Comparison of ENCODE assay signal across 10 cellular contexts in the genomic region with DNA sequence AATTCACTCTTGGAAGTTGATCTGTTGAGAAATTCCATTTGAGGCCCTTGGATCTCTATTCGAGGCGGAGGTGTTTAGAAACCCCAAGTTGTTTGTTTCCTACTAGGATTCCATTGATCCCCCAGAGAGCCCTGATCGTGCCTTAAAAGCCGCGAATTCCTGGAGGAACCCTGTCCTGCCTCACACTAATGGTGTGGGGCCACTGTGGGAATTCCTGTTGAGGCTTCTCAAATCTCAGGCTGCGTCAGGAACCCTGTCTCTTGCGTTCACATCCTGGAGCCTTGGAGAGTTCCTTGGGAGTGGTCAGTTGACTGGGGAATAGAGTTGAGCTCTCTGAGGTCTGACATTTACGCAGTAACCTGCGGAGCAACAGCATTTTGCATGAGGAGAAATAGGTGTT. TPM values are rescaled to one million over a fixed set of nuclear protein-coding genes. Genes with fewer than 3 reads are reported as not detected.
DNase-seq lines count a peak whose midpoint lies in the region; ATAC-seq and TF ChIP-seq lines count a peak whose summit lies in the region.
"Had no signal": no experiment of that assay in that cellular context is flagged by ENCODE, and none has a peak within 500 bp of the region (broad histone marks: within the 10 kb centered on the region; RNA-seq: fewer than 3 reads in every experiment).

No MANE protein-coding gene starts in this region.

- peak overlapping the region; percentile 95 for H3K4me3 Mint-ChIP-seq in activated naive CD8-positive, alpha-beta T cell treated with anti-CD3 and anti-CD28 coated beads for 36 hours

- peak overlapping the region; percentile 92 for H3K4me2 ChIP-seq in HCT116 (ENCODE audit: low read length)
- no peak overlapping the region for H3K4me2 ChIP-seq in MM.1S (ENCODE audit: low read depth, low read length)

- CTCF ChIA-PET in HCT116 (lab: Charles Lee) (no interaction called here), GM10248 (lab: Yijun Ruan, JAX) (interaction anchor here (0.7 to 3.9 kb wide), 5 partner anchors 13 to 185 kb away, joined by 3 to 16 read pairs (median 3); a partner anchor contains a TSS)

- no peaks in the 10 kb centered on the region for H3K36me3 Mint-ChIP-seq in activated naive CD8-positive, alpha-beta T cell treated with anti-CD3 and anti-CD28 coated beads for 36 hours

- no peak for TF ChIP-seq CTCF in HCT116 (IDR thresholded peaks at IDR 0.05 in 2 of 3, conservative IDR thresholded peaks at IDR 0.05 in 1 of 3; ENCODE audit: borderline replicate concordance in 1 of 3, insufficient read depth in 1 of 3, low read depth in 2 of 3, low read length in 2 of 3)
- TF ChIP-seq CTCF in MM.1S (IDR thresholded peaks at IDR 0.05; ENCODE audit: low read length), result no peak
- no peak for TF ChIP-seq CTCF in GM10248 (IDR thresholded peaks at IDR 0.05; ENCODE audit: control extremely low read depth, extremely low read depth, low read depth, missing control alignments)

- no peaks in the 10 kb centered on the region for H4K20me1 ChIP-seq in HCT116 (ENCODE audit: insufficient read depth)
- no peaks in the 10 kb centered on the region for H4K20me1 ChIP-seq in MM.1S (ENCODE audit: insufficient read depth, low read length)

- H3K27me3 Mint-ChIP-seq in activated naive CD8-positive, alpha-beta T cell treated with anti-CD3 and anti-CD28 coated beads for 36 hours, result peaks cover 46% of the 10 kb centered on the region

- no peak overlapping the region for H3K27ac Mint-ChIP-seq in activated naive CD8-positive, alpha-beta T cell treated with anti-CD3 and anti-CD28 coated beads for 36 hours

- H2AFZ ChIP-seq in HCT116 (ENCODE audit: low read depth, low read length, poor library complexity, severe bottlenecking) (no peak overlapping the region), MM.1S (ENCODE audit: low read length) (no peak overlapping the region; the same call in 1 of the 2 replicates)

- H3K36me3 ChIP-seq in HCT116 (ENCODE audit: control insufficient read depth in 1 of 2, insufficient read depth in 2 of 2, low read length in 2 of 2) (no peaks in the 10 kb centered on the region), iPS-20b (ENCODE audit: insufficient read depth, low read depth, low read length) (no peaks in the 10 kb centered on the region), MM.1S (replicated peaks; ENCODE audit: insufficient read depth, low read length) (no peaks in the 10 kb centered on the region)

- BruUV-seq in HCT116 (replicated peaks; lab: Mats Ljungman, UMichigan), result no TSS peak

- TF ChIP-seq POLR2A in HCT116 (IDR thresholded peaks at IDR 0.05; ENCODE audit: borderline replicate concordance, extremely low read depth, insufficient read depth, insufficient read length), result no peak

- H3K27me3 ChIP-seq in HCT116 (ENCODE audit: insufficient read depth, low read length), result no peaks in the 10 kb centered on the region
- peaks cover 32% of the 10 kb centered on the region for H3K27me3 ChIP-seq in iPS-20b (ENCODE audit: insufficient read depth, low read length)
- H3K27me3 ChIP-seq in MM.1S (replicated peaks; ENCODE audit: insufficient read depth, low read length), result peaks cover 8% of the 10 kb centered on the region; the same call in 1 of the 2 replicates

- H3K9ac ChIP-seq in HCT116 (ENCODE audit: low read length) (no peak overlapping the region), iPS-20b (ENCODE audit: low read depth, low read length) (peak overlapping the region; percentile 57; the same call in 1 of the 2 replicates), MM.1S (ENCODE audit: low read length) (no peak overlapping the region)

- DNase-seq in HCT116 (ENCODE audit: low read depth, low spot score) (no peak), skeletal muscle cell (ENCODE audit: low read depth) (peak; percentile 73), SHP77 treated with DMSO at 0.1 percent for 48 hours (lab: John Stamatoyannopoulos, UW) (no peak), SHP77 (lab: John Stamatoyannopoulos, UW) (no peak), MM.1S (no peak), GM10248 (ENCODE audit: extremely low spot score) (no peak)
- DNase-seq in activated naive CD8-positive, alpha-beta T cell treated with anti-CD3 and anti-CD28 coated beads for 36 hours, result no peak
- DNase-seq: activated CD8-positive, alpha-beta memory T cell treated with anti-CD3 and anti-CD28 coated beads for 24 hours had no signal

- RAD21 ChIA-PET in HCT116 (lab: Charles Lee; ENCODE audit: low non-redundant PET in 1 of 2, low total read pairs in 2 of 2, uncharacterized antibody in 2 of 2, unreplicated experiment in 2 of 2), result no interaction called here

- H3K27ac ChIP-seq in HCT116 (ENCODE audit: low read depth, low read length) (no peak overlapping the region), iPS-20b (ENCODE audit: low read length) (no peak overlapping the region), MM.1S (ENCODE audit: low read length) (no peak overlapping the region)
- H3K27ac ChIP-seq: KMS-11 had no signal

- POLR2A ChIA-PET in HCT116 (lab: Charles Lee), result no interaction called here
- POLR2A ChIA-PET in GM10248 (lab: Yijun Ruan, JAX), result no interaction called here

- H3K4me1 ChIP-seq in HCT116 (ENCODE audit: control insufficient read depth in 1 of 2, insufficient read depth in 2 of 2, low read length in 2 of 2), result peaks cover 2 to 15% of the 10 kb centered on the region in 2 experiments; a peak in 1 of 4 replicates
- no peaks in the 10 kb centered on the region for H3K4me1 ChIP-seq in iPS-20b (ENCODE audit: insufficient read depth, low read length)
- peaks cover 6% of the 10 kb centered on the region; the same call in 1 of the 2 replicates for H3K4me1 ChIP-seq in MM.1S (ENCODE audit: low read length)

- H3K9me3 ChIP-seq in HCT116 (ENCODE audit: control insufficient read depth in 1 of 2, insufficient read depth in 1 of 2, low read depth in 1 of 2, low read length in 2 of 2) (no peaks in the 10 kb centered on the region), iPS-20b (ENCODE audit: insufficient read depth, low read depth, low read length) (no peaks in the 10 kb centered on the region), MM.1S (replicated peaks; ENCODE audit: insufficient read depth, low read length) (no peaks in the 10 kb centered on the region)

- H3F3A ChIP-seq in MM.1S (ENCODE audit: insufficient read depth, low read length), result peaks cover 3% of the 10 kb centered on the region; the same call in 1 of the 2 replicates

- ATAC-seq in HCT116, result no peak

- no peaks in the 10 kb centered on the region for H3K9me3 Mint-ChIP-seq in activated naive CD8-positive, alpha-beta T cell treated with anti-CD3 and anti-CD28 coated beads for 36 hours

- H3K4me1 Mint-ChIP-seq in activated naive CD8-positive, alpha-beta T cell treated with anti-CD3 and anti-CD28 coated beads for 36 hours, result peaks cover 21% of the 10 kb centered on the region

- H3K9me2 ChIP-seq in HCT116 (ENCODE audit: insufficient read depth), result no peaks in the 10 kb centered on the region
- no peaks in the 10 kb centered on the region for H3K9me2 ChIP-seq in MM.1S (replicated peaks; ENCODE audit: insufficient read depth, low read length)

- peak overlapping the region in 1 of 2 experiments; percentile 76; a peak in 1 of 4 replicates for H3K4me3 ChIP-seq in HCT116 (replicated peaks in 1 of 2; ENCODE audit: low read depth in 1 of 2, low read length in 2 of 2)
- peak overlapping the region; percentile 75 for H3K4me3 ChIP-seq in iPS-20b (ENCODE audit: low read length)
- H3K4me3 ChIP-seq in skeletal muscle cell (ENCODE audit: low read depth, low read length), result peak overlapping the region; percentile 85
- H3K4me3 ChIP-seq in MM.1S (ENCODE audit: low read length), result no peak overlapping the region

- intact Hi-C loops in HCT116 (cut with micrococcal nuclease), result no loop called here

- TF ChIP-seq RAD21 in HCT116 (IDR thresholded peaks at IDR 0.05; ENCODE audit: low read depth), result no peak

- H3K79me2 ChIP-seq in HCT116 (ENCODE audit: insufficient read depth, low read length), result no peaks in the 10 kb centered on the region
- H3K79me2 ChIP-seq in MM.1S (ENCODE audit: low read length), result no peaks in the 10 kb centered on the region

TF ChIP-seq in HCT116, 20 proteins besides CTCF, POLR2A, EP300 and RAD21:
- TF ChIP-seq POLR2AphosphoS5 (IDR thresholded peaks at IDR 0.05; ENCODE audit: low read depth, low read length) (no peak), YY1 (IDR thresholded peaks at IDR 0.05; ENCODE audit: extremely low read depth, insufficient replicate concordance, low read depth, low read length) (no peak)
- TF ChIP-seq, protein P1, sequence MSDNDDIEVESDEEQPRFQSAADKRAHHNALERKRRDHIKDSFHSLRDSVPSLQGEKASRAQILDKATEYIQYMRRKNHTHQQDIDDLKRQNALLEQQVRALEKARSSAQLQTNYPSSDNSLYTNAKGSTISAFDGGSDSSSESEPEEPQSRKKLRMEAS (IDR thresholded peaks at IDR 0.05), result no peak

RNA-seq across cellular contexts. Expression of a gene that starts 1.2 kb away (rescaled TPM):
- 4.1 TPM for total RNA-seq in HCT116 (2021; ENCODE audit: unreplicated experiment)
- polyA plus RNA-seq in HCT116 (2012), result 1.5 and 1.6 TPM in 2 replicates
- total RNA-seq in activated naive CD8-positive, alpha-beta T cell treated with anti-CD3 and anti-CD28 coated beads for 36 hours, result under 1 TPM; 0.72 to 0.85 TPM

RNA-seq across cellular contexts. Expression of a gene that starts 34.6 kb away (rescaled TPM):
- total RNA-seq in HCT116 (2021; ENCODE audit: unreplicated experiment), result 13.4 TPM
- 2.7 and 4.9 TPM in 2 replicates for polyA plus RNA-seq in HCT116 (2012)
- not detected for total RNA-seq in activated naive CD8-positive, alpha-beta T cell treated with anti-CD3 and anti-CD28 coated beads for 36 hours

Comparison
In these comparisons a context has a peak if more than half of its experiments do, and no peak if none do; other contexts are left out.
1. RNA of a gene that starts 34.6 kb away (total RNA-seq): 13.4 TPM in HCT116 (single experiment); not detected in activated naive CD8-positive, alpha-beta T cell treated with anti-CD3 and anti-CD28 coated beads for 36 hours; every median in the first group is over 10 times any median in the second.